ENCODE assay signal across 1 cellular context in the genomic region with DNA sequence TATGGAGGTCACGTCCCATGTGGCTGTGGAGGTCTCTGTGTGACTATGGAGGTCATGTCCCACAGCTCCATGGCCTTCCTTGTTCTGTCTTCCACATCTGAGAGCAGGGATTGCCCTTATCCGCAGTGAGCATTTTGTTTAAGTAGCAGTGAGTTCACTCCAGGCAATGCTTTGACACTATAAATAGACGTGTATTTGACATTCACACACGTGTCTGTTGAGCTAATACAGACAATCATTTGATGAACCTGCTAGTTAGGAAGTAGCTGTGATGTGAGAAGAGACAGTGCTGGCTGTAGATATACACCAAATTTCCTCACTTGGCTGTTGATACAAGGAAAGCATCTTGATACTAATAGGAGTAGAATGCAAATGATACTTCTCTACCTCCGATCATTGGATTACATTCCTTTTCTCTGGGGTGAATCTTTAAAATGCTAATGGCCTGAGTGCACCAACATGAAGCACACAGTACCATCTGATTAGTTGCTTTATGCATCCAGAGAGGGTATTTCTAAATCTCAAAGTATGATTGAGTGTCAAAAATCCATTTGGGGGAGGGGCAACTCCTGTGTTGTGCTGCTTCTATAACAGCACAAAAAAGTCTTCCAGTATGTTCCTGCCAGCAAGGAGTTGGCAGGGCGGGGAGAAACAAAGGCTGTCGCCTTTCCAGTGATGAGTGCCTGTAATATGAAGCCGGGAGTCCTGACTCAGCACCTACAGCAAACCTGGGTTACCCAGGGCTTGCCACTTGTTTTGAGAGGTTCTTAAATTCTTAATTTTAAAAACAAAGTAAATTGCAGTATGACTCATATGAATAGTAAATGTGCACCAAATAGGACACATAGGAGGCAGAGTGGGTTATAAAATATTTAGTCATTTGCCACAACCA.
TF ChIP-seq lines count a peak whose summit lies in the region.

No MANE protein-coding gene starts in this region.

TF ChIP-seq in HEK293, 187 proteins besides CTCF, POLR2A, EP300 and RAD21 (continued from another document and continues in another):
- TF ChIP-seq ZNF560 (tag by site-specific recombination; IDR thresholded peaks at IDR 0.05; ENCODE audit: borderline replicate concordance) (no peak), ZSCAN30 (tag by site-specific recombination; IDR thresholded peaks at IDR 0.05) (0 out of 2 replicates have a peak, but pooled peaks have one; percentile 15), KLF9 (tag by site-specific recombination; IDR thresholded peaks at IDR 0.05; ENCODE audit: low read depth) (no peak), ZNF830 (tag by site-specific recombination; IDR thresholded peaks at IDR 0.05; ENCODE audit: low read depth) (no peak), ZNF324 (tag by site-specific recombination; IDR thresholded peaks at IDR 0.05) (no peak), ZNF530 (tag by site-specific recombination; IDR thresholded peaks at IDR 0.05; ENCODE audit: low read depth) (no peak), ZSCAN16 (tag by site-specific recombination; IDR thresholded peaks at IDR 0.05) (no peak), ZNF473 (tag by site-specific recombination; IDR thresholded peaks at IDR 0.05) (no peak), GFI1B (tag by site-specific recombination; IDR thresholded peaks at IDR 0.05) (no peak), ZNF140 (tag by site-specific recombination; IDR thresholded peaks at IDR 0.05) (no peak), IKZF3 (tag by site-specific recombination; IDR thresholded peaks at IDR 0.05) (0 out of 2 replicates have a peak, but pooled peaks have one; percentile 24), ZNF280D (tag by site-specific recombination; IDR thresholded peaks at IDR 0.05) (no peak), ZFP3 (tag by site-specific recombination; IDR thresholded peaks at IDR 0.05; ENCODE audit: low read depth) (no peak), ZNF596 (tag by site-specific recombination; IDR thresholded peaks at IDR 0.05) (no peak), ZNF785 (tag by site-specific recombination; IDR thresholded peaks at IDR 0.05) (no peak), BCL11B (tag by site-specific recombination; IDR thresholded peaks at IDR 0.05; ENCODE audit: low read depth) (no peak), KLF10 (tag by site-specific recombination; IDR thresholded peaks at IDR 0.05) (peak; percentile 48; the same call in 1 of the 2 replicates), ZNF19 (tag by site-specific recombination; IDR thresholded peaks at IDR 0.05; ENCODE audit: low read depth) (no peak), ZNF521 (tag by site-specific recombination; IDR thresholded peaks at IDR 0.05) (no peak), ZNF571 (tag by site-specific recombination; IDR thresholded peaks at IDR 0.05) (no peak), ZFP37 (tag by site-specific recombination; IDR thresholded peaks at IDR 0.05) (no peak), ZNF501 (tag by site-specific recombination; IDR thresholded peaks at IDR 0.05) (0 out of 2 replicates have a peak, but pooled peaks have one; percentile 31), KLF17 (tag by site-specific recombination; IDR thresholded peaks at IDR 0.05) (no peak), ZBTB11 (tag by site-specific recombination; conservative IDR thresholded peaks at IDR 0.05; ENCODE audit: low read depth) (no peak), ZNF311 (tag by site-specific recombination; IDR thresholded peaks at IDR 0.05; ENCODE audit: borderline replicate concordance) (no peak), HOXD13 (CRISPR knock-in tag; IDR thresholded peaks at IDR 0.05; ENCODE audit: borderline replicate concordance) (no peak), ZNF146 (tag by site-specific recombination; IDR thresholded peaks at IDR 0.05) (no peak), ZNF510 (tag by site-specific recombination; IDR thresholded peaks at IDR 0.05; ENCODE audit: insufficient replicate concordance) (no peak), ZNF449 (tag by site-specific recombination; IDR thresholded peaks at IDR 0.05) (no peak), ZNF776 (tag by site-specific recombination; IDR thresholded peaks at IDR 0.05; ENCODE audit: borderline replicate concordance) (no peak), SP3 (tag by site-specific recombination; IDR thresholded peaks at IDR 0.05) (no peak), ZSCAN18 (tag by site-specific recombination; IDR thresholded peaks at IDR 0.05) (no peak), ZNF335 (tag by site-specific recombination; conservative IDR thresholded peaks at IDR 0.05) (no peak), ZNF221 (tag by site-specific recombination; IDR thresholded peaks at IDR 0.05; ENCODE audit: borderline replicate concordance) (no peak), ZNF600 (tag by site-specific recombination; IDR thresholded peaks at IDR 0.05) (peak; percentile 69; the same call in 1 of the 2 replicates), ZNF138 (tag by site-specific recombination; IDR thresholded peaks at IDR 0.05; ENCODE audit: borderline replicate concordance) (no peak), GLIS1 (tag by site-specific recombination; IDR thresholded peaks at IDR 0.05) (no peak), ZBTB17 (tag by site-specific recombination; IDR thresholded peaks at IDR 0.05) (peak; percentile 60; the same call in 1 of the 2 replicates), ZNF529 (tag by site-specific recombination; IDR thresholded peaks at IDR 0.05; ENCODE audit: insufficient replicate concordance) (no peak), ZNF629 (tag by site-specific recombination; IDR thresholded peaks at IDR 0.05) (peak; percentile 46; the same call in 1 of the 2 replicates), ZNF184 (tag by site-specific recombination; IDR thresholded peaks at IDR 0.05) (0 out of 2 replicates have a peak, but pooled peaks have one; percentile 42), ZNF837 (tag by site-specific recombination; IDR thresholded peaks at IDR 0.05) (no peak), ZNF514 (tag by site-specific recombination; IDR thresholded peaks at IDR 0.05) (no peak), ZNF426 (tag by site-specific recombination; IDR thresholded peaks at IDR 0.05) (no peak), ZNF157 (tag by site-specific recombination; IDR thresholded peaks at IDR 0.05) (no peak)
- TF ChIP-seq, protein P1, sequence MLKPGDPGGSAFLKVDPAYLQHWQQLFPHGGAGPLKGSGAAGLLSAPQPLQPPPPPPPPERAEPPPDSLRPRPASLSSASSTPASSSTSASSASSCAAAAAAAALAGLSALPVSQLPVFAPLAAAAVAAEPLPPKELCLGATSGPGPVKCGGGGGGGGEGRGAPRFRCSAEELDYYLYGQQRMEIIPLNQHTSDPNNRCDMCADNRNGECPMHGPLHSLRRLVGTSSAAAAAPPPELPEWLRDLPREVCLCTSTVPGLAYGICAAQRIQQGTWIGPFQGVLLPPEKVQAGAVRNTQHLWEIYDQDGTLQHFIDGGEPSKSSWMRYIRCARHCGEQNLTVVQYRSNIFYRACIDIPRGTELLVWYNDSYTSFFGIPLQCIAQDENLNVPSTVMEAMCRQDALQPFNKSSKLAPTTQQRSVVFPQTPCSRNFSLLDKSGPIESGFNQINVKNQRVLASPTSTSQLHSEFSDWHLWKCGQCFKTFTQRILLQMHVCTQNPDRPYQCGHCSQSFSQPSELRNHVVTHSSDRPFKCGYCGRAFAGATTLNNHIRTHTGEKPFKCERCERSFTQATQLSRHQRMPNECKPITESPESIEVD (tag by site-specific recombination; IDR thresholded peaks at IDR 0.05), result peak; percentile 90
- TF ChIP-seq, protein P2, sequence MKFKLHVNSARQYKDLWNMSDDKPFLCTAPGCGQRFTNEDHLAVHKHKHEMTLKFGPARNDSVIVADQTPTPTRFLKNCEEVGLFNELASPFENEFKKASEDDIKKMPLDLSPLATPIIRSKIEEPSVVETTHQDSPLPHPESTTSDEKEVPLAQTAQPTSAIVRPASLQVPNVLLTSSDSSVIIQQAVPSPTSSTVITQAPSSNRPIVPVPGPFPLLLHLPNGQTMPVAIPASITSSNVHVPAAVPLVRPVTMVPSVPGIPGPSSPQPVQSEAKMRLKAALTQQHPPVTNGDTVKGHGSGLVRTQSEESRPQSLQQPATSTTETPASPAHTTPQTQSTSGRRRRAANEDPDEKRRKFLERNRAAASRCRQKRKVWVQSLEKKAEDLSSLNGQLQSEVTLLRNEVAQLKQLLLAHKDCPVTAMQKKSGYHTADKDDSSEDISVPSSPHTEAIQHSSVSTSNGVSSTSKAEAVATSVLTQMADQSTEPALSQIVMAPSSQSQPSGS (tag by site-specific recombination; IDR thresholded peaks at IDR 0.05; ENCODE audit: low read depth), result no peak
- TF ChIP-seq, protein P3, sequence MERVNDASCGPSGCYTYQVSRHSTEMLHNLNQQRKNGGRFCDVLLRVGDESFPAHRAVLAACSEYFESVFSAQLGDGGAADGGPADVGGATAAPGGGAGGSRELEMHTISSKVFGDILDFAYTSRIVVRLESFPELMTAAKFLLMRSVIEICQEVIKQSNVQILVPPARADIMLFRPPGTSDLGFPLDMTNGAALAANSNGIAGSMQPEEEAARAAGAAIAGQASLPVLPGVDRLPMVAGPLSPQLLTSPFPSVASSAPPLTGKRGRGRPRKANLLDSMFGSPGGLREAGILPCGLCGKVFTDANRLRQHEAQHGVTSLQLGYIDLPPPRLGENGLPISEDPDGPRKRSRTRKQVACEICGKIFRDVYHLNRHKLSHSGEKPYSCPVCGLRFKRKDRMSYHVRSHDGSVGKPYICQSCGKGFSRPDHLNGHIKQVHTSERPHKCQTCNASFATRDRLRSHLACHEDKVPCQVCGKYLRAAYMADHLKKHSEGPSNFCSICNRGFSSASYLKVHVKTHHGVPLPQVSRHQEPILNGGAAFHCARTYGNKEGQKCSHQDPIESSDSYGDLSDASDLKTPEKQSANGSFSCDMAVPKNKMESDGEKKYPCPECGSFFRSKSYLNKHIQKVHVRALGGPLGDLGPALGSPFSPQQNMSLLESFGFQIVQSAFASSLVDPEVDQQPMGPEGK (tag by site-specific recombination; IDR thresholded peaks at IDR 0.05), result no peak
